In genomic region chr11:65111537-65112225, GRCh38 we compare ENCODE assay signal across 8 cellular contexts. TPM values are rescaled to one million over a fixed set of nuclear protein-coding genes. Genes with fewer than 3 reads are reported as not detected.
DNase-seq lines count a peak whose midpoint lies in the region; ATAC-seq, FAIRE-seq and TF ChIP-seq lines count a peak whose summit lies in the region.

Gene TM7SF2, plus strand, starts transcription at chr11:65111872. Its CDS starts 144 bp downstream, at chr11:65112016.

- H3K27me3 ChIP-seq in pancreas: no peaks in the 10 kb centered on the region
- H3K27me3 ChIP-seq in thymus (ENCODE audit: control insufficient read depth, insufficient read depth): no peaks in the 10 kb centered on the region

- H3K9me3 ChIP-seq in pancreas: no peaks in the 10 kb centered on the region
- no peaks in the 10 kb centered on the region for H3K9me3 ChIP-seq in thymus (ENCODE audit: control insufficient read depth)

- H3K36me3 ChIP-seq in pancreas: peaks cover 0 to 23% (median 7%) of the 10 kb centered on the region in 3 donors
- H3K36me3 ChIP-seq in thymus (ENCODE audit: control insufficient read depth, insufficient read depth): peaks cover 35% of the 10 kb centered on the region

- FAIRE-seq in pancreas (lab: Jason Lieb, UNC): no peak

- TF ChIP-seq CTCF in HFF-Myc (IDR thresholded peaks at IDR 0.05; ENCODE audit: low read depth, low read length, missing control alignments): no peak
- no peak for TF ChIP-seq CTCF in pancreas (IDR thresholded peaks at IDR 0.05)

- H3K4me3 ChIP-seq in HFF-Myc (replicated peaks; ENCODE audit: low read depth, low read length) (peak within 1 kb of the TSS; percentile 52), pancreas (peak within 1 kb of the TSS; percentile 31 to 70 (median 54)), thymus (ENCODE audit: low read length) (peak within 1 kb of the TSS; percentile 67)

- WGBS in pancreas, 2 donors: 6 to 7% methylated on average over 40 to 49 of the region's 49 CpGs
- WGBS in thymus: 10% methylated on average over 49 of the region's 49 CpGs

- intact Hi-C loops in head of caudate nucleus (cut with DNase I): loop anchor here (10.0 kb wide), 1 partner anchor 187 kb away; the partner anchor contains the start of gene PPP2R5B
- intact Hi-C loops in pancreas (cut with DNase I): loop anchor here in 1 of 3 donors (10.0 kb wide), 1 partner anchor 97 kb away; the partner anchor contains the start of gene ARL2

- peak; percentile 80 to 92 (median 85) for ATAC-seq in pancreas

- H3K4me1 ChIP-seq in pancreas: peaks cover 31 to 39% (median 38%) of the 10 kb centered on the region in 3 donors
- peaks cover 20% of the 10 kb centered on the region for H3K4me1 ChIP-seq in thymus (ENCODE audit: control insufficient read depth, insufficient read depth, low read length)

- H3K27ac ChIP-seq in pancreas (peak within 1 kb of the TSS; percentile 58 to 88 (median 70)), thymus (ENCODE audit: low read depth) (peak within 1 kb of the TSS; percentile 86)

- DNase-seq in ELR (ENCODE audit: low read depth) (peak; percentile 93), HFF-Myc (ENCODE audit: extremely low read depth, low read depth) (no peak), NCI-H1417 (lab: John Stamatoyannopoulos, UW) (peak; percentile 98 to 99 (median 99)), SW480 (ENCODE audit: low spot score) (peak; percentile 95), head of caudate nucleus (peak; percentile 95 to 99 (median 98)), pancreas (peak; percentile 95 to 99 (median 98))
- peak; percentile 87 for DNase-seq in activated naive CD8-positive, alpha-beta T cell treated with anti-CD3 and anti-CD28 coated beads, Interleukin-2, amount 50 U/mL, for 16 hours (ENCODE audit: low read depth, low spot score)

RNA-seq across cellular contexts. Expression of gene TM7SF2, which starts in this region (rescaled TPM):
- total RNA-seq in pancreas: 100 to 1,000 TPM in 1 of 6 donors, 10 to 100 TPM in 5; 12.8 to 176 (median 43.4) TPM
- polyA plus RNA-seq in pancreas (100 to 1,000 TPM in 1 of 2 donors, 10 to 100 TPM in 1; 76.8 to 203 TPM), thymus (35.8 TPM)
